Comparison of ENCODE assay signal across 25 cellular contexts in genomic region chr2:11556101-11556806, GRCh38. TPM values are rescaled to one million over a fixed set of nuclear protein-coding genes. Genes with fewer than 3 reads are reported as not detected.
A peak's percentile ranks its signal among the peaks of the same experiment; 100 is the strongest.
DNase-seq lines count a peak whose midpoint lies in the region; ATAC-seq and TF ChIP-seq lines count a peak whose summit lies in the region.
"Had no signal": no experiment of that assay in that cellular context is flagged by ENCODE, and none has a peak within 500 bp of the region (broad histone marks: within the 10 kb centered on the region; RNA-seq: fewer than 3 reads in every experiment).

No MANE protein-coding gene starts in this region.

- TF ChIP-seq POLR2A in NB4 (IDR thresholded peaks at IDR 0.05; ENCODE audit: extremely low read depth, insufficient read length), result no peak

- DNase-seq in NCI-H2227 (lab: John Stamatoyannopoulos, UW; ENCODE audit: unreplicated experiment), result peak; percentile 16
- no peak for DNase-seq in NCI-H2227 treated with DMSO at 0.1 percent for 48 hours (lab: John Stamatoyannopoulos, UW)
- DNase-seq in NB4 (ENCODE audit: low read depth), result peak; percentile 63
- peak; percentile 56 for DNase-seq in islet precursor cell
- DNase-seq in stimulated activated CD8-positive, alpha-beta memory T cell treated with anti-CD3 and anti-CD28 coated beads, Interleukin-4, amount 100 ng/mL, for 48 hours, result peak; percentile 16
- no peak for DNase-seq in occipital lobe (lab: John Stamatoyannopoulos, UW)
- DNase-seq in HAP-1 (ENCODE audit: low spot score in 2 of 2), result no peak
- DNase-seq: 8988T; activated CD8-positive, alpha-beta T cell treated with anti-CD3 and anti-CD28 coated beads for 36 hours; activated effector memory CD4-positive, alpha-beta T cell treated with Interleukin-2 at 50 U/mL for 16 hours; activated naive CD8-positive, alpha-beta T cell treated with anti-CD3 and anti-CD28 coated beads for 36 hours; activated T-cell treated with anti-CD3 and anti-CD28 coated beads for 4 hours; CD4-positive, alpha-beta memory T cell; dermis blood vessel endothelial cell; EL; glutamatergic neuron; kidney glomerular epithelial cell; NCI-H1694 treated with DMSO at 0.1 percent for 48 hours; NCI-H69; T-helper 9 cell had no signal

- in situ Hi-C loops in HAP-1 (cut with MboI; ENCODE audit: low sequenced_read_pairs), result no loop called here

- no peak for TF ChIP-seq CTCF in NB4 (IDR thresholded peaks at IDR 0.05; ENCODE audit: low read depth, low read length)

- no peaks in the 10 kb centered on the region for H3K36me3 ChIP-seq in HAP-1 (replicated peaks)
- H3K36me3 ChIP-seq: ascending aorta, right lobe of liver, tibial artery had no signal

- no peak for ATAC-seq in GM19023 (IDR thresholded peaks at IDR 0.05; ENCODE audit: unreplicated experiment)
- ATAC-seq: activated CD8-positive, alpha-beta T cell treated with anti-CD3 and anti-CD28 coated beads for 36 hours; naive thymus-derived CD4-positive, alpha-beta T cell; right lobe of liver had no signal

- H3K27me3 ChIP-seq in HAP-1 (ENCODE audit: low read depth), result no peaks in the 10 kb centered on the region
- H3K27me3 ChIP-seq: ascending aorta, right lobe of liver had no signal

- H3K4me3 ChIP-seq in NB4 (ENCODE audit: low read depth, low read length), result no peak overlapping the region
- H3K4me3 ChIP-seq in HAP-1, result no peak overlapping the region
- H3K4me3 ChIP-seq: ascending aorta, right lobe of liver, tibial artery had no signal

- H3K4me1 ChIP-seq in HAP-1, result no peaks in the 10 kb centered on the region
- H3K4me1 ChIP-seq: ascending aorta, right lobe of liver, tibial artery had no signal

- H3K9me3 ChIP-seq in HAP-1, result no peaks in the 10 kb centered on the region
- H3K9me3 ChIP-seq: ascending aorta, right lobe of liver, tibial artery had no signal

RNA-seq across cellular contexts. Expression of gene GREB1, which starts 22.4 kb away (rescaled TPM):
- 1.4 TPM for total RNA-seq in occipital lobe

Comparison
In these comparisons a context has a peak if more than half of its experiments do, and no peak if none do; other contexts are left out.
1. DNase-seq: peak in NCI-H2227 (single experiment), NB4 (single experiment), islet precursor cell (single experiment) and stimulated activated CD8-positive, alpha-beta memory T cell treated with anti-CD3 and anti-CD28 coated beads, Interleukin-4, amount 100 ng/mL, for 48 hours (single experiment); none in NCI-H2227 treated with DMSO at 0.1 percent for 48 hours (single experiment), occipital lobe (single experiment) and HAP-1 (0 of 2).